ENCODE assay signal across 11 cellular contexts in genomic region chr1:229027158-229027557, GRCh38.
DNase-seq lines count a peak whose midpoint lies in the region; ATAC-seq and TF ChIP-seq lines count a peak whose summit lies in the region.
"Had no signal": no experiment of that assay in that cellular context is flagged by ENCODE, and none has a peak within 500 bp of the region (broad histone marks: within the 10 kb centered on the region; RNA-seq: fewer than 3 reads in every experiment).

No MANE protein-coding gene starts in this region.

- 71% methylated on average over 5 of the region's 5 CpGs for WGBS in mesenchymal stem cell
- 74 to 77% methylated on average over 5 of the region's 5 CpGs for WGBS in upper lobe of left lung, 2 donors

- peak overlapping the region; percentile 86 for H2BK120ac ChIP-seq in mesenchymal stem cell (ENCODE audit: low read depth, low read length)

- no peak for DNase-seq in stimulated activated naive CD8-positive, alpha-beta T cell treated with anti-CD3 and anti-CD28 coated beads, Interleukin-15, Interleukin-2, amounts not matched to agents 100 U/mL and 50 U/mL, for 24 hours
- no peak for DNase-seq in activated naive CD8-positive, alpha-beta T cell treated with anti-CD3 and anti-CD28 coated beads, Interleukin-2, amount 10 ng/mL, durations not matched to agents 7 days and 5 days
- no peak for DNase-seq in mesenchymal stem cell
- DNase-seq in upper lobe of left lung = no peak
- no peak for DNase-seq in DMS79 treated with DMSO at 0.1 percent for 48 hours (lab: John Stamatoyannopoulos, UW)
- no peak for DNase-seq in stimulated activated CD4-positive, alpha-beta T cell treated with anti-CD3 and anti-CD28 coated beads, Interleukin-4, amount 100 ng/mL, for 1 hour
- no peak for DNase-seq in NCI-H2107 (lab: John Stamatoyannopoulos, UW)
- DNase-seq: NCI-H2227 treated with DMSO at 0.1 percent for 48 hours, nephron progenitor cell had no signal

- H3K4me3 ChIP-seq in mesenchymal stem cell (ENCODE audit: insufficient read depth in 1 of 2, low read depth in 1 of 2, low read length in 2 of 2) (peak overlapping the region in 1 of 2 experiments; percentile 27), upper lobe of left lung (no peak overlapping the region)

- H3K27me3 Mint-ChIP-seq in stimulated activated naive CD8-positive, alpha-beta T cell treated with anti-CD3 and anti-CD28 coated beads, Interleukin-15, Interleukin-2, amounts not matched to agents 100 ng/mL and 50 ng/mL, for 24 hours = no peaks in the 10 kb centered on the region
- H3K27me3 Mint-ChIP-seq in activated naive CD8-positive, alpha-beta T cell treated with anti-CD3 and anti-CD28 coated beads, Interleukin-2, amount 10 ng/mL, durations not matched to agents 7 days and 5 days = no peaks in the 10 kb centered on the region

- peak overlapping the region; percentile 79 to 85 for H3K18ac ChIP-seq in mesenchymal stem cell (ENCODE audit: low read depth in 1 of 2, low read length in 2 of 2)

- no peak overlapping the region for H2AFZ ChIP-seq in mesenchymal stem cell (ENCODE audit: low read depth, low read length)

- H3K27ac ChIP-seq in mesenchymal stem cell (ENCODE audit: low read length, poor library complexity, severe bottlenecking) (no peak overlapping the region), upper lobe of left lung (peak overlapping the region; percentile 51 to 85 (median 78))

- no peak for TF ChIP-seq CTCF in upper lobe of left lung (IDR thresholded peaks at IDR 0.05)

- H3K4me1 ChIP-seq in mesenchymal stem cell (ENCODE audit: control insufficient read depth, insufficient read depth, low read depth, low read length) (peaks cover 8% of the 10 kb centered on the region), upper lobe of left lung (peaks cover 11 to 25% (median 21%) of the 10 kb centered on the region in 4 donors)

- H3K4ac ChIP-seq in mesenchymal stem cell (ENCODE audit: low read depth in 1 of 2, low read length in 2 of 2) = no peak overlapping the region

- peak overlapping the region; percentile 12 to 61 for H2BK12ac ChIP-seq in mesenchymal stem cell (ENCODE audit: low read length in 2 of 2)

- no peak overlapping the region for H3K4me2 ChIP-seq in mesenchymal stem cell (ENCODE audit: low read length, poor library complexity, severe bottlenecking)

- H3K9me3 ChIP-seq in mesenchymal stem cell (ENCODE audit: control insufficient read depth, low read length) (no peaks in the 10 kb centered on the region), upper lobe of left lung (no peaks in the 10 kb centered on the region)

- H2BK5ac ChIP-seq in mesenchymal stem cell (ENCODE audit: low read depth, low read length, poor library complexity, severe bottlenecking) = no peak overlapping the region

- peak overlapping the region; percentile 90 for H2BK15ac ChIP-seq in mesenchymal stem cell (ENCODE audit: low read depth, poor library complexity, severe bottlenecking)

- H2AK5ac ChIP-seq in mesenchymal stem cell (ENCODE audit: low read length, severe bottlenecking) = no peak overlapping the region

- peaks cover 10% of the 10 kb centered on the region for H3K4me1 Mint-ChIP-seq in stimulated activated naive CD8-positive, alpha-beta T cell treated with anti-CD3 and anti-CD28 coated beads, Interleukin-15, Interleukin-2, amounts not matched to agents 100 ng/mL and 50 ng/mL, for 24 hours (ENCODE audit: low read depth)
- H3K4me1 Mint-ChIP-seq in activated naive CD8-positive, alpha-beta T cell treated with anti-CD3 and anti-CD28 coated beads, Interleukin-2, amount 10 ng/mL, durations not matched to agents 7 days and 5 days = peaks cover 10% of the 10 kb centered on the region

- H3K27me3 ChIP-seq in mesenchymal stem cell (ENCODE audit: control insufficient read depth in 1 of 2, insufficient read depth in 1 of 2, low read length in 2 of 2) (peaks cover 0 to 35% of the 10 kb centered on the region in 2 experiments), upper lobe of left lung (no peaks in the 10 kb centered on the region)

- no peak overlapping the region for H3K9ac ChIP-seq in mesenchymal stem cell (ENCODE audit: low read length)

- H3K36me3 ChIP-seq in mesenchymal stem cell (ENCODE audit: control insufficient read depth in 1 of 2, insufficient read depth in 2 of 2, low read depth in 1 of 2, low read length in 2 of 2) (no peaks in the 10 kb centered on the region), upper lobe of left lung (no peaks in the 10 kb centered on the region)

- POLR2A ChIA-PET in activated naive CD8-positive, alpha-beta T cell treated with anti-CD3 and anti-CD28 coated beads, Interleukin-2, amount 10 ng/mL, durations not matched to agents 7 days and 5 days (lab: Charles Lee) = no interaction called here

- no peaks in the 10 kb centered on the region for H3K36me3 Mint-ChIP-seq in stimulated activated naive CD8-positive, alpha-beta T cell treated with anti-CD3 and anti-CD28 coated beads, Interleukin-15, Interleukin-2, amounts not matched to agents 100 ng/mL and 50 ng/mL, for 24 hours (ENCODE audit: low read depth)
- no peaks in the 10 kb centered on the region for H3K36me3 Mint-ChIP-seq in activated naive CD8-positive, alpha-beta T cell treated with anti-CD3 and anti-CD28 coated beads, Interleukin-2, amount 10 ng/mL, durations not matched to agents 7 days and 5 days

- H3K4me3 Mint-ChIP-seq in stimulated activated naive CD8-positive, alpha-beta T cell treated with anti-CD3 and anti-CD28 coated beads, Interleukin-15, Interleukin-2, amounts not matched to agents 100 ng/mL and 50 ng/mL, for 24 hours = peak overlapping the region; percentile 76
- peak overlapping the region; percentile 77 for H3K4me3 Mint-ChIP-seq in activated naive CD8-positive, alpha-beta T cell treated with anti-CD3 and anti-CD28 coated beads, Interleukin-2, amount 10 ng/mL, durations not matched to agents 7 days and 5 days

- H3K27ac Mint-ChIP-seq in stimulated activated naive CD8-positive, alpha-beta T cell treated with anti-CD3 and anti-CD28 coated beads, Interleukin-15, Interleukin-2, amounts not matched to agents 100 ng/mL and 50 ng/mL, for 24 hours = peak overlapping the region; percentile 84
- peak overlapping the region; percentile 83 for H3K27ac Mint-ChIP-seq in activated naive CD8-positive, alpha-beta T cell treated with anti-CD3 and anti-CD28 coated beads, Interleukin-2, amount 10 ng/mL, durations not matched to agents 7 days and 5 days
- H3K27ac Mint-ChIP-seq: nephron progenitor cell had no signal

- H3K14ac ChIP-seq in mesenchymal stem cell (ENCODE audit: low read length in 2 of 2) = peak overlapping the region in 1 of 2 experiments; percentile 83

- no peaks in the 10 kb centered on the region for H3K79me1 ChIP-seq in mesenchymal stem cell (replicated peaks; ENCODE audit: low read length, poor library complexity, severe bottlenecking)

- H4K91ac ChIP-seq in mesenchymal stem cell (ENCODE audit: low read length) = peak overlapping the region; percentile 77

- TF ChIP-seq EP300 in upper lobe of left lung (IDR thresholded peaks at IDR 0.05) = no peak

- no peak for TF ChIP-seq POLR2A in upper lobe of left lung (IDR thresholded peaks at IDR 0.05)

- ATAC-seq in stimulated activated naive CD8-positive, alpha-beta T cell treated with anti-CD3 and anti-CD28 coated beads, Interleukin-15, Interleukin-2, amounts not matched to agents 100 U/mL and 50 U/mL, for 24 hours = no peak
- ATAC-seq in activated naive CD8-positive, alpha-beta T cell treated with anti-CD3 and anti-CD28 coated beads, Interleukin-2, amount 10 ng/mL, durations not matched to agents 7 days and 5 days (ENCODE audit: low read depth) = no peak
- no peak for ATAC-seq in upper lobe of left lung (ENCODE audit: low FRiP score in 2 of 2)

- peak overlapping the region; percentile 45 for H4K8ac ChIP-seq in mesenchymal stem cell (ENCODE audit: low read length)

- no peaks in the 10 kb centered on the region for H3K9me3 Mint-ChIP-seq in stimulated activated naive CD8-positive, alpha-beta T cell treated with anti-CD3 and anti-CD28 coated beads, Interleukin-15, Interleukin-2, amounts not matched to agents 100 ng/mL and 50 ng/mL, for 24 hours
- H3K9me3 Mint-ChIP-seq in activated naive CD8-positive, alpha-beta T cell treated with anti-CD3 and anti-CD28 coated beads, Interleukin-2, amount 10 ng/mL, durations not matched to agents 7 days and 5 days = no peaks in the 10 kb centered on the region
- H3K9me3 Mint-ChIP-seq: activated T-helper 2 cell treated with anti-CD3 and anti-CD28 coated beads, Interferon-gamma antibody, Interleukin-2, Interleukin-4, amounts not matched to agents 10 μg/mL and 5 μg/mL and 100 μg/mL, durations not matched to agents 14 hours and 24 hours and 36 hours; nephron progenitor cell had no signal

- H3K23ac ChIP-seq in mesenchymal stem cell (ENCODE audit: low read length in 2 of 2) = no peak overlapping the region
